In the genomic region with DNA sequence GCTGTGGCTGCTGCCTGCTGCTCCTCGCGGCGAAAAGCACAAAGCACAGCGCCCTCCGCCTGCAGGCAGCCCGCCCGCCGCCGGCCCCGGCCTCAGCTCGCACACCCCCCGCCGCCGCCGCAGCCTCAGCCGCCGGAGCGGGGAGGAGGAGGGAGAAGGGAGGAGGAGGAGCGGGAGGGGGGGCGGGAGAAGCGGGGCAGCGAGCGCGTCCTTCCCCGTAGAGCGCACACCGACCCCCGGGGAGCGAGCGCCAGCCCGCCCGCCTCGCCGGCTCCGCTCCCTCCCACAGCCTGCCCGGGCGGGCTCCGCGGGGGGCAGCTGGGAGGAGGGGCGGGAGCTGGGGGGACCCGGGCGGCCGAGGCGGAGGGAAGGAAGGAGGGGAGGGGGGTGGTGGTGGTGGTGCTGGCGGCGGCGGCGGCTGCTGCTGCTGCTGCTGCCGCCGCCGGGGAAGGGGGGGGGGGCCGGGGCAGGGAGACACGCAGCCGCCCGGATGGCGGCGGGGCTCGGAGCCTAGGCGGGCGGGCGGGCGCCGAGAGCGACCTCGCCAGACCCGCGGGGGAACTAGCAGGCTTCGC, we compare ENCODE assay signal across 8 cellular contexts. TPM values are rescaled to one million over a fixed set of nuclear protein-coding genes. Genes with fewer than 3 reads are reported as not detected.
DNase-seq lines count a peak whose midpoint lies in the region; ATAC-seq, FAIRE-seq and TF ChIP-seq lines count a peak whose summit lies in the region.

A gene with protein sequence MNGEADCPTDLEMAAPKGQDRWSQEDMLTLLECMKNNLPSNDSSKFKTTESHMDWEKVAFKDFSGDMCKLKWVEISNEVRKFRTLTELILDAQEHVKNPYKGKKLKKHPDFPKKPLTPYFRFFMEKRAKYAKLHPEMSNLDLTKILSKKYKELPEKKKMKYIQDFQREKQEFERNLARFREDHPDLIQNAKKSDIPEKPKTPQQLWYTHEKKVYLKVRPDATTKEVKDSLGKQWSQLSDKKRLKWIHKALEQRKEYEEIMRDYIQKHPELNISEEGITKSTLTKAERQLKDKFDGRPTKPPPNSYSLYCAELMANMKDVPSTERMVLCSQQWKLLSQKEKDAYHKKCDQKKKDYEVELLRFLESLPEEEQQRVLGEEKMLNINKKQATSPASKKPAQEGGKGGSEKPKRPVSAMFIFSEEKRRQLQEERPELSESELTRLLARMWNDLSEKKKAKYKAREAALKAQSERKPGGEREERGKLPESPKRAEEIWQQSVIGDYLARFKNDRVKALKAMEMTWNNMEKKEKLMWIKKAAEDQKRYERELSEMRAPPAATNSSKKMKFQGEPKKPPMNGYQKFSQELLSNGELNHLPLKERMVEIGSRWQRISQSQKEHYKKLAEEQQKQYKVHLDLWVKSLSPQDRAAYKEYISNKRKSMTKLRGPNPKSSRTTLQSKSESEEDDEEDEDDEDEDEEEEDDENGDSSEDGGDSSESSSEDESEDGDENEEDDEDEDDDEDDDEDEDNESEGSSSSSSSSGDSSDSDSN (minus strand): TSS at position 40 of the 575 bp plus-strand sequence. CDS start 1,446 bp downstream, outside the sequence.

- intact Hi-C loops in CD8-positive, alpha-beta T cell (cut with DNase I, micrococcal nuclease): loop anchor here in 1 of 2 experiments (5.0 to 10.0 kb wide), 2 partner anchors 45 to 97 kb away; partner anchors contain the start of genes HDAC5 and SLC4A1
- intact Hi-C loops in GM12878 (cut with micrococcal nuclease; ENCODE audit: unreplicated experiment): loop anchor here (2.0 to 10.0 kb wide), 3 partner anchors 25 to 285 kb away; partner anchors contain the start of gene GPATCH8

- H3K4me1 Mint-ChIP-seq in CD8-positive, alpha-beta T cell (ENCODE audit: low read depth): peaks cover 40% of the 10 kb centered on the region
- peaks cover 34% of the 10 kb centered on the region for H3K4me1 Mint-ChIP-seq in T-helper 1 cell treated with Interleukin-12 subunit alpha and Interleukin-12 subunit beta and Interleukin-4 antibody, amounts not matched to agents 30 μg/mL and 1 μg/mL, for 36 hours (ENCODE audit: low read depth)

- peak; percentile 27 for ATAC-seq in CD8-positive, alpha-beta T cell
- ATAC-seq in GM21619 (IDR thresholded peaks at IDR 0.05; ENCODE audit: unreplicated experiment) (peak; percentile 12), GM12878 (peak; percentile 8)

- H4K20me1 ChIP-seq in MM.1S (ENCODE audit: insufficient read depth, low read length): no peaks in the 10 kb centered on the region
- H4K20me1 ChIP-seq in GM12878 (ENCODE audit: control insufficient read depth, insufficient read depth): no peaks in the 10 kb centered on the region

- CTCF ChIA-PET in CD8-positive, alpha-beta T cell (lab: Charles Lee): interaction anchor here (0.7 to 12.3 kb wide), 10 partner anchors 10 to 139 kb away, joined by 3 to 95 read pairs (median 4); partner anchors contain the start of genes ATXN7L3 and SLC25A39
- CTCF ChIA-PET in GM12878 (lab: Yijun Ruan, JAX): interaction anchor here (0.7 to 2.9 kb wide), 6 partner anchors 10 to 126 kb away, joined by 3 to 19 read pairs (median 9); no protein-coding TSS in a partner anchor

- H3K79me2 ChIP-seq in MM.1S (ENCODE audit: low read length) (peaks cover 55% of the 10 kb centered on the region), GM12878 (ENCODE audit: control insufficient read depth, insufficient read depth, low read length) (peaks cover 69% of the 10 kb centered on the region)

- RAD21 ChIA-PET in GM12878 (lab: Charles Lee; ENCODE audit: unreplicated experiment): interaction anchor here (0.6 to 2.8 kb wide), 7 partner anchors 10 to 489 kb away, joined by 3 to 16 read pairs (median 5); partner anchors contain the start of gene DBF4B

- H3K27ac Mint-ChIP-seq in CD8-positive, alpha-beta T cell: peak within 1 kb of the TSS; percentile 93
- peak within 1 kb of the TSS; percentile 91 for H3K27ac Mint-ChIP-seq in T-helper 1 cell treated with Interleukin-12 subunit alpha and Interleukin-12 subunit beta and Interleukin-4 antibody, amounts not matched to agents 30 μg/mL and 1 μg/mL, for 36 hours

- WGBS in GM12878 (ENCODE audit: insufficient coverage, insufficient replicate concordance, low lambda C conversion rate, missing lambda C conversion rate): 2% methylated on average over 9 of the region's 68 CpGs

- H2AFZ ChIP-seq in MM.1S (ENCODE audit: low read length) (peak within 1 kb of the TSS; percentile 54; the same call in 1 of the 2 replicates), GM12878 (ENCODE audit: control insufficient read depth, low read depth, low read length) (peak within 1 kb of the TSS; percentile 17; the same call in 1 of the 2 replicates)

- no peaks in the 10 kb centered on the region for H3K9me3 ChIP-seq in CD8-positive, alpha-beta T cell (ENCODE audit: low read length)
- H3K9me3 ChIP-seq in MM.1S (replicated peaks; ENCODE audit: insufficient read depth, low read length) (no peaks in the 10 kb centered on the region), GM12878 (replicated peaks; ENCODE audit: control insufficient read depth, insufficient read depth, low read length) (no peaks in the 10 kb centered on the region)

- no TSS peak for BruUV-seq in GM12878 (replicated peaks; lab: Mats Ljungman, UMichigan)

- TF ChIP-seq POLR2A in GM12878 (IDR thresholded peaks at IDR 0.05; ENCODE audit: low read depth, low read length) (no peak; the same call in none of the 2 replicates), GM12892 (IDR thresholded peaks at IDR 0.05; ENCODE audit: low read depth, low read length) (no peak)

- no peaks in the 10 kb centered on the region for H3K9me3 Mint-ChIP-seq in CD8-positive, alpha-beta T cell
- no peaks in the 10 kb centered on the region for H3K9me3 Mint-ChIP-seq in T-helper 1 cell treated with Interleukin-12 subunit alpha and Interleukin-12 subunit beta and Interleukin-4 antibody, amounts not matched to agents 30 μg/mL and 1 μg/mL, for 36 hours

- SMC1A ChIA-PET in GM12878 (lab: Charles Lee; ENCODE audit: uncharacterized antibody, unreplicated experiment): no interaction called here

- H3K4me1 ChIP-seq in CD8-positive, alpha-beta T cell (ENCODE audit: insufficient read depth, low read length): peaks cover 44% of the 10 kb centered on the region
- peaks cover 18% of the 10 kb centered on the region for H3K4me1 ChIP-seq in MM.1S (ENCODE audit: low read length)
- H3K4me1 ChIP-seq in GM12878 (ENCODE audit: control insufficient read depth, insufficient read depth, low read length): peaks cover 20% of the 10 kb centered on the region

- TF ChIP-seq EP300 in GM12878 (IDR thresholded peaks at IDR 0.05; ENCODE audit: borderline replicate concordance in 1 of 2, control insufficient read depth in 1 of 2, low read depth in 2 of 2, low read length in 2 of 2): no peak

- peak within 1 kb of the TSS; percentile 88 for H3K4me3 ChIP-seq in CD8-positive, alpha-beta T cell (ENCODE audit: low read depth, low read length)
- peak within 1 kb of the TSS; percentile 96 for H3K4me3 ChIP-seq in MM.1S (ENCODE audit: low read length)
- H3K4me3 ChIP-seq in GM12878: peak within 1 kb of the TSS; percentile 98

- TF ChIP-seq CTCF in CD8-positive, alpha-beta T cell (IDR thresholded peaks at IDR 0.05): no peak
- TF ChIP-seq CTCF in MM.1S (IDR thresholded peaks at IDR 0.05; ENCODE audit: low read length) (no peak), GM12878 (IDR thresholded peaks at IDR 0.05 in 2 of 3, conservative IDR thresholded peaks at IDR 0.05 in 1 of 3; ENCODE audit: control insufficient read depth in 2 of 3, extremely low read depth in 1 of 3, insufficient read depth in 1 of 3, low read depth in 3 of 3, low read length in 3 of 3) (peak in 1 of 3 experiments; percentile 5; a peak in 1 of 6 replicates)

- H3K9ac ChIP-seq in MM.1S (ENCODE audit: low read length): peak within 1 kb of the TSS; percentile 97
- H3K9ac ChIP-seq in GM12878 (ENCODE audit: control insufficient read depth, insufficient read depth, low read length): peak within 1 kb of the TSS; percentile 88

- DNase-seq in CD8-positive, alpha-beta T cell: peak; percentile 48 to 90 (median 71)
- DNase-seq in MM.1S: peak; percentile 63
- no peak for DNase-seq in GM12878 (ENCODE audit: low read depth, low spot score)
- DNase-seq in hippocampal formation (lab: John Stamatoyannopoulos, UW): peak; percentile 66 to 69
- DNase-seq in renal cortical epithelial cell (ENCODE audit: low read depth): no peak
- no peak for DNase-seq in GM12892 (ENCODE audit: insufficient read length)

- H3K27me3 Mint-ChIP-seq in CD8-positive, alpha-beta T cell (ENCODE audit: low read depth): no peaks in the 10 kb centered on the region
- H3K27me3 Mint-ChIP-seq in T-helper 1 cell treated with Interleukin-12 subunit alpha and Interleukin-12 subunit beta and Interleukin-4 antibody, amounts not matched to agents 30 μg/mL and 1 μg/mL, for 36 hours (ENCODE audit: low read depth): peaks cover 6% of the 10 kb centered on the region

- in situ Hi-C loops in GM12878 (cut with MboI): loop anchor here (25.0 kb wide), 1 partner anchor 293 kb away; the partner anchor contains the start of gene GPATCH8

- H3K4me2 ChIP-seq in MM.1S (ENCODE audit: low read depth, low read length) (peak within 1 kb of the TSS; percentile 81), GM12878 (ENCODE audit: control insufficient read depth, insufficient read depth) (peak within 1 kb of the TSS; percentile 36; the same call in 1 of the 2 replicates)

- H3F3A ChIP-seq in MM.1S (ENCODE audit: insufficient read depth, low read length): peaks cover 29% of the 10 kb centered on the region; the same call in 1 of the 2 replicates

- H3K27ac ChIP-seq in CD8-positive, alpha-beta T cell (ENCODE audit: low read depth, low read length): peak within 1 kb of the TSS; percentile 81
- peak within 1 kb of the TSS; percentile 88 for H3K27ac ChIP-seq in MM.1S (ENCODE audit: low read length)
- peak within 1 kb of the TSS; percentile 91 for H3K27ac ChIP-seq in GM12878 (ENCODE audit: control insufficient read depth, insufficient read depth)

- H3K36me3 Mint-ChIP-seq in CD8-positive, alpha-beta T cell: peaks cover 34% of the 10 kb centered on the region
- peaks cover 31% of the 10 kb centered on the region for H3K36me3 Mint-ChIP-seq in T-helper 1 cell treated with Interleukin-12 subunit alpha and Interleukin-12 subunit beta and Interleukin-4 antibody, amounts not matched to agents 30 μg/mL and 1 μg/mL, for 36 hours (ENCODE audit: low read depth)

- POLR2A ChIA-PET in CD8-positive, alpha-beta T cell (lab: Charles Lee): interaction anchor here (0.7 to 10.3 kb wide), 15 partner anchors 14 to 131 kb away, joined by 3 to 251 read pairs (median 9); partner anchors contain the start of genes ATXN7L3, GRN, HDAC5 and RUNDC3A
- POLR2A ChIA-PET in GM12878 (lab: Charles Lee): interaction anchor here (0.6 to 1.3 kb wide), 5 partner anchors 10 to 812 kb away, joined by 3 to 6 read pairs (median 3); partner anchors contain the start of gene GRN

- FAIRE-seq in GM12878 (lab: Jason Lieb, UNC) (no peak), GM12892 (lab: Jason Lieb, UNC) (no peak)

- peaks cover 14% of the 10 kb centered on the region for H3K36me3 ChIP-seq in CD8-positive, alpha-beta T cell (ENCODE audit: insufficient read depth, low read length)
- peaks cover 14% of the 10 kb centered on the region for H3K36me3 ChIP-seq in MM.1S (replicated peaks; ENCODE audit: insufficient read depth, low read length)
- peaks cover 15 to 16% of the 10 kb centered on the region in 2 experiments for H3K36me3 ChIP-seq in GM12878 (ENCODE audit: control insufficient read depth in 2 of 2, insufficient read depth in 2 of 2, low read length in 1 of 2)

- H3K4me3 Mint-ChIP-seq in CD8-positive, alpha-beta T cell: peak within 1 kb of the TSS; percentile 90
- peak within 1 kb of the TSS; percentile 90 for H3K4me3 Mint-ChIP-seq in T-helper 1 cell treated with Interleukin-12 subunit alpha and Interleukin-12 subunit beta and Interleukin-4 antibody, amounts not matched to agents 30 μg/mL and 1 μg/mL, for 36 hours

- H3K9me2 ChIP-seq in MM.1S (replicated peaks; ENCODE audit: insufficient read depth, low read length): no peaks in the 10 kb centered on the region

- no peak for TF ChIP-seq RAD21 in GM12878 (IDR thresholded peaks at IDR 0.05; ENCODE audit: insufficient read depth, low read depth, low read length)

- no peaks in the 10 kb centered on the region for H3K27me3 ChIP-seq in CD8-positive, alpha-beta T cell (ENCODE audit: insufficient read depth, low read length)
- H3K27me3 ChIP-seq in MM.1S (replicated peaks; ENCODE audit: insufficient read depth, low read length) (no peaks in the 10 kb centered on the region), GM12878 (replicated peaks in 1 of 2; ENCODE audit: control insufficient read depth in 2 of 2, insufficient read depth in 2 of 2, low read length in 1 of 2) (no peaks in the 10 kb centered on the region)

RNA-seq across cellular contexts. Expression of the gene that starts here (rescaled TPM):
- 100 to 1,000 TPM; 151 to 155 TPM for total RNA-seq in CD8-positive, alpha-beta T cell
- total RNA-seq in GM12878 (2013; cell fraction: nucleolus; rRNA removed): 81.2 and 86.5 TPM in 2 replicates
- total RNA-seq in GM12878 (2014; rRNA removed) (91.9 and 92.2 TPM in 2 replicates), GM12878 (2014; rRNA removed; fragmentation: Illumina TruSeq; extraction: Trizol) (71.8 and 80.6 TPM in 2 replicates), GM12878 (2021) (118 and 124 TPM in 2 replicates), renal cortical epithelial cell (27.8 and 57.8 TPM in 2 replicates)
- 26.0 TPM for polyA plus RNA-seq in GM12878 (2011; ENCODE audit: low read depth)
- polyA plus RNA-seq in GM12878 (2011; rRNA removed) (28.5 and 32.9 TPM in 2 replicates), GM12878 (2014; fragmentation: Illumina TruSeq; extraction: Trizol) (78.4 and 110 TPM in 2 replicates), GM12878 (2014; fragmentation: Nextera tagmentation; extraction: Ambion mirVana) (1 to 10 TPM; 2.2 to 4.3 TPM), GM12878 (2014; rRNA removed) (79.5 and 89.3 TPM in 2 replicates), GM12878 (2016; fragmentation: Nextera tagmentation; extraction: Ambion mirVana) (10 to 100 TPM; 77.0 to 79.8 TPM)
- polyA plus RNA-seq in GM12878 (2011; cell fraction: cytosol; rRNA removed): 26.6 and 28.2 TPM in 2 replicates
- 60.3 and 110 TPM in 2 replicates for polyA plus RNA-seq in GM12878 (2011; cell fraction: nucleus; rRNA removed)
- 43.0 and 54.3 TPM in 2 replicates for polyA plus RNA-seq in GM12878 (2012)
- 22.5 and 30.8 TPM in 2 replicates for polyA minus RNA-seq in GM12878 (2011; rRNA and poly(A)+ RNA removed)
- polyA minus RNA-seq in GM12878 (2011; cell fraction: cytosol; rRNA and poly(A)+ RNA removed): 12.6 and 18.1 TPM in 2 replicates
- 29.5 and 60.7 TPM in 2 replicates for polyA minus RNA-seq in GM12878 (2011; cell fraction: nucleus; rRNA and poly(A)+ RNA removed)
- polyA plus RNA-seq in GM12892 (2012; ENCODE audit: missing spikeins): 50.1 TPM

Comparison
In these comparisons a context has a peak if more than half of its experiments do, and no peak if none do; other contexts are left out.
1. DNase-seq: peak in CD8-positive, alpha-beta T cell (7 of 7), MM.1S (single experiment) and hippocampal formation (2 of 2); none in GM12878 (single experiment), renal cortical epithelial cell (single experiment) and GM12892 (single experiment).
2. Peak in every context shown above with its lines, with median percentiles within 50 percentile points of each other: ATAC-seq, H3K27ac ChIP-seq and H3K4me3 ChIP-seq.